In the genomic region with DNA sequence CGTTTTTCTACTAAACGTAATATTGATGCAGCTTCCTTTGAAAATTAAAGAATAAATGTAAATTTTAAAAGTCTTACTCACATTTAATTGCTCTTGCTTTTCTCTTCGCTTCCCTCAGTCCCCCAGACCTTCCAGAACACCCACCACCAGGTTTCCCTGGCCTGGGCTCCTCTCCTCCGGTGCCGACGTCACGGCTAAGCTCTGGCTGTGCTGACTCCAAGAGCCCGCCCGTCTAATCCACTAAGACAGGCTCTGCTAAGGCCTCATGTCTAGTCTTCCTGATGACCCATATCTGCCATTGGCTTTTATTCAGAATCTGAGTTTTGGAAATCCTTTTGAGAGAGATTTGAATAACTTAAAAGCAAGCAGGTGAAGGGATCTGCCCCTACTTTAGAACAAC, we compare ENCODE assay signal across 19 cellular contexts. TPM values are rescaled to one million over a fixed set of nuclear protein-coding genes. Genes with fewer than 3 reads are reported as not detected.
DNase-seq lines count a peak whose midpoint lies in the region; ATAC-seq, FAIRE-seq and TF ChIP-seq lines count a peak whose summit lies in the region.
"Had no signal": no experiment of that assay in that cellular context is flagged by ENCODE, and none has a peak within 500 bp of the region (broad histone marks: within the 10 kb centered on the region; RNA-seq: fewer than 3 reads in every experiment).

No MANE protein-coding gene starts in this region.

- TF ChIP-seq CTCF in H9 (conservative IDR thresholded peaks at IDR 0.05), result no peak
- TF ChIP-seq CTCF in mesothelial cell of epicardium (IDR thresholded peaks at IDR 0.05; ENCODE audit: unreplicated experiment), result no peak

- H2BK15ac ChIP-seq in H9 (ENCODE audit: low read depth, low read length), result no peak overlapping the region

- H3K23ac ChIP-seq in H9 (ENCODE audit: insufficient read length, low read depth, low read length), result no peak overlapping the region

- peak overlapping the region in 2 of 3 experiments; percentile 86 to 92; a peak in 4 of 7 replicates for H3K27ac Mint-ChIP-seq in H9
- peak overlapping the region; percentile 53 for H3K27ac Mint-ChIP-seq in activated T-helper 17 cell treated with anti-CD3 and anti-CD28 coated beads, Interleukin-2, amount 50 U/mL, for 72 hours
- peak overlapping the region; percentile 78 for H3K27ac Mint-ChIP-seq in mesothelial cell of epicardium

- peaks cover 4 to 58% (median 46%) of the 10 kb centered on the region in 3 experiments; a peak in 6 of 7 replicates for H3K36me3 Mint-ChIP-seq in H9 (ENCODE audit: insufficient read depth in 1 of 3, low read depth in 3 of 3)
- peaks cover 91% of the 10 kb centered on the region for H3K36me3 Mint-ChIP-seq in activated T-helper 17 cell treated with anti-CD3 and anti-CD28 coated beads, Interleukin-2, amount 50 U/mL, for 72 hours (ENCODE audit: low read depth)
- H3K36me3 Mint-ChIP-seq in mesothelial cell of epicardium, result peaks cover 30% of the 10 kb centered on the region

- no peak overlapping the region for H3K4ac ChIP-seq in H9 (ENCODE audit: low read depth, low read length)

- no peaks in the 10 kb centered on the region for H3K27me3 ChIP-seq in BLaER1 treated with 17β-estradiol and CSF1 and Interleukin-3, amounts not matched to agents 10 nM and 100 nM
- no peaks in the 10 kb centered on the region for H3K27me3 ChIP-seq in H9 (ENCODE audit: insufficient read depth, low read length)
- H3K27me3 ChIP-seq: testis had no signal

- H3K27me3 Mint-ChIP-seq in H9 (ENCODE audit: low read depth) (no peaks in the 10 kb centered on the region), mesothelial cell of epicardium (ENCODE audit: low read depth) (no peaks in the 10 kb centered on the region)
- H3K27me3 Mint-ChIP-seq in activated T-helper 17 cell treated with anti-CD3 and anti-CD28 coated beads, Interleukin-2, amount 50 U/mL, for 72 hours, result no peaks in the 10 kb centered on the region
- H3K27me3 Mint-ChIP-seq: T-cell had no signal

- H3K18ac ChIP-seq in H9 (ENCODE audit: insufficient read length, low read depth, low read length), result no peak overlapping the region

- no peaks in the 10 kb centered on the region for H3K9me3 Mint-ChIP-seq in H9
- H3K9me3 Mint-ChIP-seq in activated T-helper 17 cell treated with anti-CD3 and anti-CD28 coated beads, Interleukin-2, amount 50 U/mL, for 72 hours, result no peaks in the 10 kb centered on the region
- no peaks in the 10 kb centered on the region for H3K9me3 Mint-ChIP-seq in mesothelial cell of epicardium
- H3K9me3 Mint-ChIP-seq: T-cell had no signal

- peak overlapping the region in 8 of 11 experiments; percentile 16 to 97 (median 91); a peak in 15 of 22 replicates for H3K4me2 ChIP-seq in BLaER1 treated with 17β-estradiol and CSF1 and Interleukin-3, amounts not matched to agents 10 nM and 100 nM
- no peak overlapping the region for H3K4me2 ChIP-seq in H9 (ENCODE audit: insufficient read depth, insufficient read length, low read length)

- H3K79me1 ChIP-seq in H9 (ENCODE audit: insufficient read depth, low read depth, low read length, poor library complexity, severe bottlenecking), result no peaks in the 10 kb centered on the region

- H3K14ac ChIP-seq in H9 (ENCODE audit: insufficient read depth, low read length), result no peak overlapping the region

- H2AFZ ChIP-seq in H9 (ENCODE audit: low read length), result no peak overlapping the region

- H3T11ph ChIP-seq in H9 (ENCODE audit: low read length), result no peak overlapping the region

- peaks cover 8% of the 10 kb centered on the region; the same call in 1 of the 2 replicates for H3K79me2 ChIP-seq in H9 (ENCODE audit: insufficient read depth, low read length)

- H3K23me2 ChIP-seq in H9 (ENCODE audit: insufficient read length, low read depth, low read length, poor library complexity, severe bottlenecking), result no peaks in the 10 kb centered on the region

- no peak overlapping the region for H4K8ac ChIP-seq in H9 (replicated peaks; ENCODE audit: insufficient read length, low read depth, low read length)

- H2AK5ac ChIP-seq in H9 (ENCODE audit: insufficient read length, low read length), result no peak overlapping the region

- H3K9ac ChIP-seq in BLaER1 treated with 17β-estradiol and CSF1 and Interleukin-3, amounts not matched to agents 10 nM and 100 nM, result peak overlapping the region in 4 of 11 experiments; percentile 15 to 80 (median 74); a peak in 5 of 22 replicates
- no peak overlapping the region for H3K9ac ChIP-seq in H9 (ENCODE audit: extremely low read depth, insufficient read length, low read length)

- whole genome bisulfite sequencing in H9 (ENCODE audit: extremely low coverage, insufficient read length, low lambda C conversion rate), result no CpG with 5 or more reads among the region's 9 CpGs

- H3K27ac ChIP-seq in BLaER1 treated with 17β-estradiol and CSF1 and Interleukin-3, amounts not matched to agents 10 nM and 100 nM, result peak overlapping the region in 6 of 11 experiments; percentile 4 to 86 (median 81); a peak in 10 of 22 replicates
- H3K27ac ChIP-seq in H9 (ENCODE audit: insufficient read length, low read depth, low read length), result no peak overlapping the region
- H3K27ac ChIP-seq: epithelial cell of prostate, testis had no signal

- H3K4me1 Mint-ChIP-seq in H9, result peaks cover 22 to 36% of the 10 kb centered on the region in 2 experiments
- peaks cover 38% of the 10 kb centered on the region for H3K4me1 Mint-ChIP-seq in activated T-helper 17 cell treated with anti-CD3 and anti-CD28 coated beads, Interleukin-2, amount 50 U/mL, for 72 hours
- H3K4me1 Mint-ChIP-seq in mesothelial cell of epicardium, result peaks cover 3% of the 10 kb centered on the region

- DNase-seq in H9, result no peak
- no peak for DNase-seq in mesothelial cell of epicardium (ENCODE audit: low spot score in 2 of 2, unreplicated experiment in 2 of 2)
- DNase-seq in cerebellar cortex (ENCODE audit: low spot score), result no peak
- no peak for DNase-seq in ureter (ENCODE audit: low spot score)
- no peak for DNase-seq in NCI-H2196 treated with DMSO at 0.1 percent for 48 hours (lab: John Stamatoyannopoulos, UW; ENCODE audit: unreplicated experiment)
- no peak for DNase-seq in RCC 7860 (ENCODE audit: low spot score)
- DNase-seq: activated CD4-positive, alpha-beta T cell treated with anti-CD3 and anti-CD28 coated beads, Interleukin-2, amount 50 U/mL, for 1 hour; activated gamma-delta T cell treated with Interleukin-2 at 50 U/mL for 16 hours; AML-193; EL; islet precursor cell; NCI-H1694; NCI-H524 treated with DMSO at 0.1 percent for 48 hours; T-cell; testis had no signal

- peaks cover 82 to 100% (median 100%) of the 10 kb centered on the region in 11 experiments for H4K20me1 ChIP-seq in BLaER1 treated with 17β-estradiol and CSF1 and Interleukin-3, amounts not matched to agents 10 nM and 100 nM
- H4K20me1 ChIP-seq in H9 (ENCODE audit: control insufficient read depth, insufficient read depth, insufficient read length), result no peaks in the 10 kb centered on the region

- no peak overlapping the region for H4K91ac ChIP-seq in H9 (ENCODE audit: insufficient read length, low read depth, low read length)

- no peak overlapping the region for H2BK20ac ChIP-seq in H9 (ENCODE audit: low read depth, low read length, poor library complexity, severe bottlenecking)

- H3K4me3 ChIP-seq in BLaER1 treated with 17β-estradiol and CSF1 and Interleukin-3, amounts not matched to agents 10 nM and 100 nM, result no peak overlapping the region
- H3K4me3 ChIP-seq: testis had no signal

- H3K36me3 ChIP-seq in BLaER1 treated with 17β-estradiol and CSF1 and Interleukin-3, amounts not matched to agents 10 nM and 100 nM, result peaks cover 62 to 91% (median 81%) of the 10 kb centered on the region in 11 experiments; a peak in 21 of 22 replicates

- H2BK12ac ChIP-seq in H9 (ENCODE audit: insufficient read length, low read depth, low read length), result no peak overlapping the region

- FAIRE-seq in RCC 7860 (lab: Jason Lieb, UNC), result no peak

- no peak for ATAC-seq in activated T-helper 17 cell treated with anti-CD3 and anti-CD28 coated beads, Interleukin-2, amount 50 U/mL, for 72 hours (replicated peaks)
- ATAC-seq: Panc1, T-cell had no signal

- H3K56ac ChIP-seq in H9 (ENCODE audit: insufficient read length, low read depth, low read length), result no peak overlapping the region

- H4K5ac ChIP-seq in H9 (ENCODE audit: insufficient read length, low read depth, low read length), result no peak overlapping the region

- H3K4me3 Mint-ChIP-seq in H9, result no peak overlapping the region
- no peak overlapping the region for H3K4me3 Mint-ChIP-seq in activated T-helper 17 cell treated with anti-CD3 and anti-CD28 coated beads, Interleukin-2, amount 50 U/mL, for 72 hours
- H3K4me3 Mint-ChIP-seq in mesothelial cell of epicardium, result no peak overlapping the region
- H3K4me3 Mint-ChIP-seq: T-cell had no signal

- H3K4me1 ChIP-seq in BLaER1 treated with 17β-estradiol and CSF1 and Interleukin-3, amounts not matched to agents 10 nM and 100 nM, result peaks cover 75 to 100% (median 98%) of the 10 kb centered on the region in 10 experiments
- H3K4me1 ChIP-seq in H9 (ENCODE audit: insufficient read depth, low read length), result no peaks in the 10 kb centered on the region

- no peak overlapping the region for H2BK5ac ChIP-seq in H9 (ENCODE audit: insufficient read length, low read length)

- no peak overlapping the region for H2BK120ac ChIP-seq in H9 (ENCODE audit: low read depth, low read length, poor library complexity, severe bottlenecking)

- no peaks in the 10 kb centered on the region for H3K9me3 ChIP-seq in BLaER1 treated with 17β-estradiol and CSF1 and Interleukin-3, amounts not matched to agents 10 nM and 100 nM (replicated peaks in 1 of 11)
- H3K9me3 ChIP-seq in H9 (ENCODE audit: control insufficient read depth, low read depth, low read length), result no peaks in the 10 kb centered on the region
- H3K9me3 ChIP-seq: testis had no signal

RNA-seq across cellular contexts. Expression of a gene that starts 53.9 kb away (rescaled TPM):
- 104 and 105 TPM in 2 replicates for total RNA-seq in H9 (2021)
- 10 to 100 TPM; 39.0 to 90.2 TPM for total RNA-seq in activated T-helper 17 cell treated with anti-CD3 and anti-CD28 coated beads, Interleukin-2, amount 50 U/mL, for 72 hours
- total RNA-seq in mesothelial cell of epicardium, result 77.7 to 79.9 TPM (median 78.2 TPM) in 3 replicates
- 80.3 TPM for total RNA-seq in ureter

RNA-seq across cellular contexts. Expression of a gene that starts 58.7 kb away (rescaled TPM):
- 382 and 400 TPM in 2 replicates for total RNA-seq in H9 (2021)
- total RNA-seq in activated T-helper 17 cell treated with anti-CD3 and anti-CD28 coated beads, Interleukin-2, amount 50 U/mL, for 72 hours, result 100 to 1,000 TPM; 266 to 410 TPM
- total RNA-seq in mesothelial cell of epicardium, result 272 to 289 TPM (median 283 TPM) in 3 replicates
- total RNA-seq in ureter, result 304 TPM
